9 cellular contexts compared by ENCODE assay signal in the genomic region with DNA sequence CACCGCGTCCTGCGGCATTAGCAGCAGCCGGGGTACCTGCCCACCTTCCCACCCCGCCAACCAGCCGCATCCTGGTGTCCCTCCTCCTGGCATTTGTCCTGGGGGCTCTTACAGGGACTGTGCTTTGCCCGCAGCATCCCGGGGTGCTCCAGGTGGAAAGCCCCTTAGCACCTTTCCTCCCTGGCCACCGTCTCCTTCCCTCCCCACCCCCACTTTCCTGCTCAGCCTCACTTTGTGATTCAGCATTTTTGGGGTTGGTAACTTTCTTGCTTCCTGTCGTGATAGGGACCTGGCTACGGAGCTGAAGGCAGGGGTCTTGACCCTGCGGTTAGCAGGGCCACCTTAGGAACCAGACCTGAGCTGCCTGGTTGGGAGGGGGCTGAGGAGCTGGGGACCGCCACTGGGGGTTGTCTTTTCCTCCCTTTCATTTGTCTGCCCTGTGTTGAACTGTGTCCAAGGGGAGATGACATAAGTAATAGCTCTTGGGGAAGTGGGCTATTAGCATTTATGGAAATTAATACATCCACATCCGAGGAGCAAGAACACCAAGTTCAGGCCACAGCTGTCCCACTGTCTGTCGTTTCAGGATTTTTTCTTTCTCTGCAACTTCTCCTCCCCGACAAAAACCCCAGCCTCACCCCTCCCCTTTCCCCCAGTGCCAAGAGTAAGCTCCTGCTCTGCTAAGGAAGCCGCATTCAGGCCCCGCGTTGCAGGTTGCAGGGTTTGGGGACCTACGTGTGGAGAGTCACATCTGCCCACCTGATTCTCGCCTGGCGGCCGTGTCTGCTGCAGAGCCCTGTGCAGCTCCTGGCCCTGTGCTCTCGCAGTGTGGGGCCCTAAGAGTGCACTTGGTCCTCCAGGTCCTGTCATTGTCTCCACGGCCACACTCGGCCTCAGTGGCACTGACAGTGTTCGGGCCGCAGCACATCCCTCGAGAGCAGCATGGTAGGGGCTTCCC.
DNase-seq lines count a peak whose midpoint lies in the region; ATAC-seq and TF ChIP-seq lines count a peak whose summit lies in the region.
"Had no signal": no experiment of that assay in that cellular context is flagged by ENCODE, and none has a peak within 500 bp of the region (broad histone marks: within the 10 kb centered on the region; RNA-seq: fewer than 3 reads in every experiment).

No MANE protein-coding gene starts in this region.

- peaks cover 0 to 82% (median 52%) of the 10 kb centered on the region in 11 experiments; a peak in 17 of 22 replicates for H4K20me1 ChIP-seq in BLaER1 treated with 17β-estradiol and CSF1 and Interleukin-3, amounts not matched to agents 10 nM and 100 nM

- DNase-seq in activated naive CD8-positive, alpha-beta T cell treated with anti-CD3 and anti-CD28 coated beads, Interleukin-2, amount 50 U/mL, for 24 hours = peak; percentile 58
- DNase-seq in tibial artery (no peak), amniotic stem cell (lab: John Stamatoyannopoulos, UW) (no peak)

- peak overlapping the region; percentile 62 to 87 (median 76) for H3K4me3 ChIP-seq in BLaER1 treated with 17β-estradiol and CSF1 and Interleukin-3, amounts not matched to agents 10 nM and 100 nM
- H3K4me3 ChIP-seq in tibial artery = peak overlapping the region; percentile 61 to 82

- intact Hi-C loops in tibial artery (cut with DNase I; ENCODE audit: low total_unique reads) = loop anchor here (5.0 kb wide), 1 partner anchor 398 kb away; the partner anchor contains the start of gene ACOT7

- no peaks in the 10 kb centered on the region for H3K9me3 Mint-ChIP-seq in activated naive CD8-positive, alpha-beta T cell treated with anti-CD3 and anti-CD28 coated beads, Interleukin-2, amount 50 U/mL, for 24 hours

- ATAC-seq in activated naive CD8-positive, alpha-beta T cell treated with anti-CD3 and anti-CD28 coated beads, Interleukin-2, amount 50 U/mL, for 24 hours = no peak
- no peak for ATAC-seq in GM21381 (IDR thresholded peaks at IDR 0.05; ENCODE audit: unreplicated experiment)
- no peak for ATAC-seq in HG03045 (IDR thresholded peaks at IDR 0.05; ENCODE audit: unreplicated experiment)
- ATAC-seq: left colon had no signal

- H3K4me2 ChIP-seq in BLaER1 treated with 17β-estradiol and CSF1 and Interleukin-3, amounts not matched to agents 10 nM and 100 nM = peak overlapping the region; percentile 95 to 99 (median 99)

- H3K36me3 Mint-ChIP-seq in activated naive CD8-positive, alpha-beta T cell treated with anti-CD3 and anti-CD28 coated beads, Interleukin-2, amount 50 U/mL, for 24 hours (ENCODE audit: low read depth) = peaks cover 2% of the 10 kb centered on the region

- H3K4me1 Mint-ChIP-seq in activated naive CD8-positive, alpha-beta T cell treated with anti-CD3 and anti-CD28 coated beads, Interleukin-2, amount 50 U/mL, for 24 hours = peaks cover 28% of the 10 kb centered on the region

- peak overlapping the region in 10 of 11 experiments; percentile 16 to 96 (median 71); a peak in 19 of 22 replicates for H3K27ac ChIP-seq in BLaER1 treated with 17β-estradiol and CSF1 and Interleukin-3, amounts not matched to agents 10 nM and 100 nM
- H3K27ac ChIP-seq in KOPT-K1 (ENCODE audit: low read depth, low read length, poor library complexity, severe bottlenecking) = peak overlapping the region; percentile 57
- peak overlapping the region; percentile 12 for H3K27ac ChIP-seq in layer of hippocampus (ENCODE audit: low read depth, low read length)
- H3K27ac ChIP-seq in tibial artery = no peak overlapping the region

- TF ChIP-seq CTCF in tibial artery (IDR thresholded peaks at IDR 0.05) = no peak

- peak overlapping the region; percentile 93 for H3K27ac Mint-ChIP-seq in activated naive CD8-positive, alpha-beta T cell treated with anti-CD3 and anti-CD28 coated beads, Interleukin-2, amount 50 U/mL, for 24 hours

- peaks cover 2% of the 10 kb centered on the region for H3K27me3 Mint-ChIP-seq in activated naive CD8-positive, alpha-beta T cell treated with anti-CD3 and anti-CD28 coated beads, Interleukin-2, amount 50 U/mL, for 24 hours

- no peaks in the 10 kb centered on the region for H3K27me3 ChIP-seq in BLaER1 treated with 17β-estradiol and CSF1 and Interleukin-3, amounts not matched to agents 10 nM and 100 nM
- H3K27me3 ChIP-seq in layer of hippocampus (ENCODE audit: control insufficient read depth, insufficient read depth, low read length) (no peaks in the 10 kb centered on the region), tibial artery (peaks cover 0 to 21% of the 10 kb centered on the region in 2 donors)

- H3K4me3 Mint-ChIP-seq in activated naive CD8-positive, alpha-beta T cell treated with anti-CD3 and anti-CD28 coated beads, Interleukin-2, amount 50 U/mL, for 24 hours = peak overlapping the region; percentile 95

- H3K36me3 ChIP-seq in BLaER1 treated with 17β-estradiol and CSF1 and Interleukin-3, amounts not matched to agents 10 nM and 100 nM = peaks cover 0 to 35% (median 14%) of the 10 kb centered on the region in 11 experiments; a peak in 13 of 22 replicates
- H3K36me3 ChIP-seq in KOPT-K1 (ENCODE audit: insufficient read depth, low read length) (no peaks in the 10 kb centered on the region), tibial artery (no peaks in the 10 kb centered on the region)

- H3K4me1 ChIP-seq in BLaER1 treated with 17β-estradiol and CSF1 and Interleukin-3, amounts not matched to agents 10 nM and 100 nM = peaks cover 43 to 65% (median 57%) of the 10 kb centered on the region in 10 experiments
- peaks cover 0 to 20% (median 19%) of the 10 kb centered on the region in 4 donors for H3K4me1 ChIP-seq in tibial artery

- peak overlapping the region; percentile 62 to 99 (median 92) for H3K9ac ChIP-seq in BLaER1 treated with 17β-estradiol and CSF1 and Interleukin-3, amounts not matched to agents 10 nM and 100 nM

- no peaks in the 10 kb centered on the region for H3K9me3 ChIP-seq in BLaER1 treated with 17β-estradiol and CSF1 and Interleukin-3, amounts not matched to agents 10 nM and 100 nM (replicated peaks in 1 of 11)
- H3K9me3 ChIP-seq in KOPT-K1 (ENCODE audit: insufficient read depth, low read length, poor library complexity, severe bottlenecking) (no peaks in the 10 kb centered on the region), tibial artery (no peaks in the 10 kb centered on the region)

Comparison
In these comparisons a context has a peak if more than half of its experiments do, and no peak if none do; other contexts are left out.
1. H3K27ac ChIP-seq: peak in BLaER1 treated with 17β-estradiol and CSF1 and Interleukin-3, amounts not matched to agents 10 nM and 100 nM (10 of 11), KOPT-K1 (single experiment) and layer of hippocampus (single experiment); none in tibial artery (0 of 2).